Comparison of ENCODE assay signal across 1 cellular context in the genomic region with DNA sequence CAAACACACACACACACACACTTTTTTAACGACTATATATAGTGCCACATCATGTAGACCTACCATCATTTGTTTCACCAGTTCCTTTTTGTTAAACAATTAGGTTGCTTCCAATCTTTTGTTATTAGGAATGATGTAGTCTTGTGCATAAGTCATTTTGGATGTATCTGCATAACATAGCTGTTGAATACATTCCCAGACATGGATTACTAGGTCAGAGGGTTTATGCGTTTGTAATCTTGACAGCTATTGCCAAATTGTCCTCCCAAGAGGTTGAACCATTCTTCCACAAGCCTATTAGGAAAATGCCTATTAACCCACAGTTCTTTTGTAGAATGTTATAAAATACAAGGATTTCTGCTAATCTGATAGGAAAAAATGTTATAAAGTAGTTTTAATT.
TF ChIP-seq lines count a peak whose summit lies in the region.

No MANE protein-coding gene starts in this region.

TF ChIP-seq in GM23338, 12 proteins besides CTCF, POLR2A, EP300 and RAD21 (continued from another document):
- TF ChIP-seq ZNF462 (CRISPR knock-in tag; IDR thresholded peaks at IDR 0.05) (no peak), REST (IDR thresholded peaks at IDR 0.05; ENCODE audit: unreplicated experiment) (no peak), NANOG (IDR thresholded peaks at IDR 0.05; ENCODE audit: borderline replicate concordance) (no peak), EZH2phosphoT487 (IDR thresholded peaks at IDR 0.05; ENCODE audit: unreplicated experiment) (no peak), EZH2 (IDR thresholded peaks at IDR 0.05; ENCODE audit: low read depth, unreplicated experiment) (no peak), POLR2AphosphoS5 (IDR thresholded peaks at IDR 0.05; ENCODE audit: low read depth) (no peak), JUNB (IDR thresholded peaks at IDR 0.05; ENCODE audit: unreplicated experiment) (no peak), ZNF331 (CRISPR knock-in tag; IDR thresholded peaks at IDR 0.05; ENCODE audit: low read depth) (no peak)
TF ChIP-seq in GM23338: peak in this region for 0.
